Comparison of ENCODE assay signal across 9 cellular contexts in genomic region chr7:138663741-138664710, GRCh38. TPM values are rescaled to one million over a fixed set of nuclear protein-coding genes. Genes with fewer than 3 reads are reported as not detected.
DNase-seq lines count a peak whose midpoint lies in the region; ATAC-seq and FAIRE-seq lines count a peak whose summit lies in the region.
"Had no signal": no experiment of that assay in that cellular context is flagged by ENCODE, and none has a peak within 500 bp of the region (broad histone marks: within the 10 kb centered on the region; RNA-seq: fewer than 3 reads in every experiment).

No MANE protein-coding gene starts in this region.

- H3K27ac ChIP-seq in small intestine (ENCODE audit: low read depth in 1 of 2, low read length in 1 of 2): no peak overlapping the region

- H3K4me3 ChIP-seq in small intestine (ENCODE audit: low read depth in 1 of 2, low read length in 2 of 2): peak overlapping the region in 1 of 2 donors; percentile 39

- 30 to 47% (median 44%) methylated on average over 54 to 59 of the region's 59 CpGs for WGBS in small intestine, 3 donors

- DNase-seq in activated naive CD4-positive, alpha-beta T cell treated with anti-CD3 and anti-CD28 coated beads for 36 hours: peak; percentile 28
- DNase-seq in activated naive CD4-positive, alpha-beta T cell treated with Interleukin-2 at 50 U/mL for 16 hours: no peak
- no peak for DNase-seq in activated naive CD8-positive, alpha-beta T cell treated with anti-CD3 and anti-CD28 coated beads, Interleukin-2, amount 50 U/mL, for 24 hours
- DNase-seq in iPS-NIHi7 (ENCODE audit: extremely low spot score) (peak; percentile 71), small intestine (peak; percentile 17), HK-2 (ENCODE audit: unreplicated experiment) (no peak)

- intact Hi-C loops in activated naive CD4-positive, alpha-beta T cell treated with anti-CD3 and anti-CD28 coated beads for 36 hours (cut with micrococcal nuclease): loop anchor here (5.0 kb wide), 1 partner anchor 57 kb away; no protein-coding TSS in a partner anchor

- H3K9me3 ChIP-seq in small intestine (ENCODE audit: control insufficient read depth, low read depth): no peaks in the 10 kb centered on the region

- H3K27me3 Mint-ChIP-seq in activated naive CD4-positive, alpha-beta T cell treated with anti-CD3 and anti-CD28 coated beads for 36 hours (ENCODE audit: low read depth): peaks cover 29% of the 10 kb centered on the region
- H3K27me3 Mint-ChIP-seq in activated naive CD8-positive, alpha-beta T cell treated with anti-CD3 and anti-CD28 coated beads, Interleukin-2, amount 50 U/mL, for 24 hours: peaks cover 32% of the 10 kb centered on the region

- H3K27ac Mint-ChIP-seq in activated naive CD4-positive, alpha-beta T cell treated with anti-CD3 and anti-CD28 coated beads for 36 hours: no peak overlapping the region
- H3K27ac Mint-ChIP-seq in activated naive CD8-positive, alpha-beta T cell treated with anti-CD3 and anti-CD28 coated beads, Interleukin-2, amount 50 U/mL, for 24 hours: no peak overlapping the region

- no peaks in the 10 kb centered on the region for H3K36me3 Mint-ChIP-seq in activated naive CD4-positive, alpha-beta T cell treated with anti-CD3 and anti-CD28 coated beads for 36 hours (ENCODE audit: low read depth)
- H3K36me3 Mint-ChIP-seq in activated naive CD8-positive, alpha-beta T cell treated with anti-CD3 and anti-CD28 coated beads, Interleukin-2, amount 50 U/mL, for 24 hours (ENCODE audit: low read depth): no peaks in the 10 kb centered on the region

- peaks cover 15% of the 10 kb centered on the region for H3K4me1 Mint-ChIP-seq in activated naive CD4-positive, alpha-beta T cell treated with anti-CD3 and anti-CD28 coated beads for 36 hours (ENCODE audit: low read depth)
- peaks cover 22% of the 10 kb centered on the region for H3K4me1 Mint-ChIP-seq in activated naive CD8-positive, alpha-beta T cell treated with anti-CD3 and anti-CD28 coated beads, Interleukin-2, amount 50 U/mL, for 24 hours

- ATAC-seq in activated naive CD8-positive, alpha-beta T cell treated with anti-CD3 and anti-CD28 coated beads, Interleukin-2, amount 50 U/mL, for 24 hours: peak; percentile 7
- ATAC-seq in GM21390 (IDR thresholded peaks at IDR 0.05; ENCODE audit: unreplicated experiment): no peak
- ATAC-seq in HG03460 (IDR thresholded peaks at IDR 0.05; ENCODE audit: unreplicated experiment): no peak

- CTCF ChIA-PET in activated naive CD4-positive, alpha-beta T cell treated with anti-CD3 and anti-CD28 coated beads for 36 hours (lab: Charles Lee): no interaction called here

- H3K4me3 Mint-ChIP-seq in activated naive CD4-positive, alpha-beta T cell treated with anti-CD3 and anti-CD28 coated beads for 36 hours: peak overlapping the region; percentile 76
- H3K4me3 Mint-ChIP-seq in activated naive CD8-positive, alpha-beta T cell treated with anti-CD3 and anti-CD28 coated beads, Interleukin-2, amount 50 U/mL, for 24 hours: peak overlapping the region; percentile 60

- no peak for FAIRE-seq in small intestine (lab: Jason Lieb, UNC)

- no peaks in the 10 kb centered on the region for H3K36me3 ChIP-seq in small intestine (ENCODE audit: control insufficient read depth in 2 of 2, insufficient read depth in 2 of 2, low read length in 2 of 2)

- H3K4me1 ChIP-seq in small intestine (ENCODE audit: control insufficient read depth in 2 of 2, insufficient read depth in 1 of 2, low read depth in 1 of 2, low read length in 1 of 2): no peaks in the 10 kb centered on the region

- peaks cover 0 to 2% of the 10 kb centered on the region in 2 donors for H3K27me3 ChIP-seq in small intestine (ENCODE audit: control insufficient read depth in 2 of 2, insufficient read depth in 2 of 2, low read length in 2 of 2)

- H3K9me3 Mint-ChIP-seq in activated naive CD4-positive, alpha-beta T cell treated with anti-CD3 and anti-CD28 coated beads for 36 hours: no peaks in the 10 kb centered on the region
- H3K9me3 Mint-ChIP-seq in activated naive CD8-positive, alpha-beta T cell treated with anti-CD3 and anti-CD28 coated beads, Interleukin-2, amount 50 U/mL, for 24 hours: no peaks in the 10 kb centered on the region

RNA-seq across cellular contexts. Expression of gene SVOPL, which starts 37.1 kb away (rescaled TPM):
- total RNA-seq in activated naive CD4-positive, alpha-beta T cell treated with anti-CD3 and anti-CD28 coated beads for 36 hours: not detected
- under 1 TPM in 1 of 3 donors, not detected in 2; 0.10 TPM for polyA plus RNA-seq in small intestine
- total RNA-seq: subcutaneous adipose tissue had no signal

Comparison
In these comparisons a context has a peak if more than half of its experiments do, and no peak if none do; other contexts are left out.
1. DNase-seq: peak in activated naive CD4-positive, alpha-beta T cell treated with anti-CD3 and anti-CD28 coated beads for 36 hours (single experiment), iPS-NIHi7 (single experiment) and small intestine (single experiment); none in activated naive CD4-positive, alpha-beta T cell treated with Interleukin-2 at 50 U/mL for 16 hours (single experiment), activated naive CD8-positive, alpha-beta T cell treated with anti-CD3 and anti-CD28 coated beads, Interleukin-2, amount 50 U/mL, for 24 hours (single experiment) and HK-2 (single experiment).